Comparison of ENCODE assay signal across 27 cellular contexts in the genomic region with DNA sequence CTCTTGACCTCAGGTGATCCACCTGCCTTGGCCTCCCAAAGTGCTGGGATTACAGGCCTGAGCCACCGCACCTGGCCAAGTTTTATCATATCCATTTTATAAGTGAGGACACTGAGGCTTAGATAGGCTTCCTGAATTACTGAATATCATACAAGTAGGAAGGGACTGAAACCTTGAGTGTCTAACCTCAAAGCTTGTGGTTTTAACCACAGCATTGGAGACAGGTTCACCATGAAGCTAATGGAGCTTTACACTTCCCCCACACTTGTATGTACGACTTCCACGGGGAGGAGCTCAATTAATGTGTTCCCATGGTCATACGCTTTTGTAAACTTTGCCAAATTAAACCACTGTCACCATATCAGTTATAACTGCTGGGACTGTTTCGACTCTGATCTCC. TPM values are rescaled to one million over a fixed set of nuclear protein-coding genes. Genes with fewer than 3 reads are reported as not detected.
"Had no signal": no experiment of that assay in that cellular context is flagged by ENCODE, and none has a peak within 500 bp of the region (broad histone marks: within the 10 kb centered on the region; RNA-seq: fewer than 3 reads in every experiment).

No MANE protein-coding gene starts in this region.

- H3K9ac ChIP-seq: neural progenitor cell had no signal

- H3K4me1 Mint-ChIP-seq: naive thymus-derived CD4-positive, alpha-beta T cell; nephron; neural progenitor cell; stimulated activated effector memory CD8-positive, alpha-beta T cell treated with anti-CD3 and anti-CD28 coated beads, Interleukin-12 subunit alpha, Interleukin-12 subunit beta, amount 100 ng/mL, for 72 hours had no signal

- H3K4me3 ChIP-seq: esophagus muscularis mucosa, gastroesophageal sphincter, heart left ventricle, left lung, neural progenitor cell, prostate gland, right atrium auricular region, stomach, thyroid gland, vagina had no signal

- DNase-seq: effector memory CD4-positive, alpha-beta T cell; foreskin keratinocyte; heart left ventricle; hippocampal formation; left cardiac atrium; left lung; mesendoderm; midbrain; naive thymus-derived CD4-positive, alpha-beta T cell; stimulated activated CD4-positive, alpha-beta T cell treated with anti-CD3 and anti-CD28 coated beads, Interleukin-2, amount 100 ng/mL, for 24 hours; stimulated activated CD4-positive, alpha-beta T cell treated with anti-CD3 and anti-CD28 coated beads, Interleukin-4, amount 100 ng/mL, for 24 hours; stimulated activated naive CD4-positive, alpha-beta T cell treated with Interleukin-2 at 50 U/mL for 16 hours; stomach; thyroid gland; trophoblast cell had no signal

- H3K4me1 ChIP-seq: foreskin keratinocyte, left lung, prostate gland, right atrium auricular region, thyroid gland, vagina had no signal

- H3K27ac ChIP-seq: esophagus muscularis mucosa, foreskin keratinocyte, gastroesophageal sphincter, heart left ventricle, left lung, neural progenitor cell, prostate gland, right atrium auricular region, stomach, thyroid gland, vagina had no signal

- H3K4me2 ChIP-seq: neural progenitor cell had no signal

- H3K36me3 Mint-ChIP-seq: naive thymus-derived CD4-positive, alpha-beta T cell; neural progenitor cell; stimulated activated effector memory CD8-positive, alpha-beta T cell treated with anti-CD3 and anti-CD28 coated beads, Interleukin-12 subunit alpha, Interleukin-12 subunit beta, amount 100 ng/mL, for 72 hours had no signal

- H3K36me3 ChIP-seq: esophagus muscularis mucosa, gastroesophageal sphincter, heart left ventricle, left lung, neural progenitor cell, prostate gland, right atrium auricular region, stomach, thyroid gland, vagina had no signal

- H3K27me3 ChIP-seq: esophagus muscularis mucosa, foreskin keratinocyte, gastroesophageal sphincter, heart left ventricle, neural progenitor cell, right atrium auricular region, stomach, thyroid gland, vagina had no signal

- H2AFZ ChIP-seq: neural progenitor cell had no signal

- H3K27ac Mint-ChIP-seq: dendritic cell treated with granulocyte-macrophage colony-stimulating factor and Interleukin-4, amounts not matched to agents 40 ng/mL and 50 ng/mL, for 4 days; naive thymus-derived CD4-positive, alpha-beta T cell; nephron; neural progenitor cell; stimulated activated effector memory CD8-positive, alpha-beta T cell treated with anti-CD3 and anti-CD28 coated beads, Interleukin-12 subunit alpha, Interleukin-12 subunit beta, amount 100 ng/mL, for 72 hours had no signal

- FAIRE-seq: endothelial cell of umbilical vein, islet of Langerhans had no signal

- H3K9me3 Mint-ChIP-seq: dendritic cell treated with granulocyte-macrophage colony-stimulating factor and Interleukin-4, amounts not matched to agents 40 ng/mL and 50 ng/mL, for 4 days; naive thymus-derived CD4-positive, alpha-beta T cell; nephron; neural progenitor cell; stimulated activated effector memory CD8-positive, alpha-beta T cell treated with anti-CD3 and anti-CD28 coated beads, Interleukin-12 subunit alpha, Interleukin-12 subunit beta, amount 100 ng/mL, for 72 hours had no signal

- H3K4me3 Mint-ChIP-seq: dendritic cell treated with granulocyte-macrophage colony-stimulating factor and Interleukin-4, amounts not matched to agents 40 ng/mL and 50 ng/mL, for 4 days; naive thymus-derived CD4-positive, alpha-beta T cell; nephron; neural progenitor cell; stimulated activated effector memory CD8-positive, alpha-beta T cell treated with anti-CD3 and anti-CD28 coated beads, Interleukin-12 subunit alpha, Interleukin-12 subunit beta, amount 100 ng/mL, for 72 hours had no signal

- ATAC-seq: foreskin keratinocyte; gastroesophageal sphincter; heart left ventricle; left cardiac atrium; left lung; naive thymus-derived CD4-positive, alpha-beta T cell; sciatic nerve; stimulated activated effector memory CD8-positive, alpha-beta T cell treated with anti-CD3 and anti-CD28 coated beads, Interleukin-12 subunit alpha, Interleukin-12 subunit beta, amount 100 ng/mL, for 72 hours had no signal

- H3K9me3 ChIP-seq: esophagus muscularis mucosa, gastroesophageal sphincter, heart left ventricle, left lung, prostate gland, right atrium auricular region, stomach, thyroid gland, vagina had no signal

RNA-seq across cellular contexts. Expression of a gene that starts 38.2 kb away (rescaled TPM):
- polyA plus RNA-seq: naive thymus-derived CD4-positive, alpha-beta T cell had no signal
